In genomic region chr7:105000927-105001336, GRCh38 we compare ENCODE assay signal across 1 cellular context.
TF ChIP-seq lines count a peak whose summit lies in the region.

No MANE protein-coding gene starts in this region.

TF ChIP-seq in H1, 55 proteins besides CTCF, POLR2A, EP300 and RAD21:
- TF ChIP-seq TCF12 (IDR thresholded peaks at IDR 0.05; ENCODE audit: low read depth, low read length) = no peak
